ENCODE assay signal across 8 cellular contexts in the genomic region with DNA sequence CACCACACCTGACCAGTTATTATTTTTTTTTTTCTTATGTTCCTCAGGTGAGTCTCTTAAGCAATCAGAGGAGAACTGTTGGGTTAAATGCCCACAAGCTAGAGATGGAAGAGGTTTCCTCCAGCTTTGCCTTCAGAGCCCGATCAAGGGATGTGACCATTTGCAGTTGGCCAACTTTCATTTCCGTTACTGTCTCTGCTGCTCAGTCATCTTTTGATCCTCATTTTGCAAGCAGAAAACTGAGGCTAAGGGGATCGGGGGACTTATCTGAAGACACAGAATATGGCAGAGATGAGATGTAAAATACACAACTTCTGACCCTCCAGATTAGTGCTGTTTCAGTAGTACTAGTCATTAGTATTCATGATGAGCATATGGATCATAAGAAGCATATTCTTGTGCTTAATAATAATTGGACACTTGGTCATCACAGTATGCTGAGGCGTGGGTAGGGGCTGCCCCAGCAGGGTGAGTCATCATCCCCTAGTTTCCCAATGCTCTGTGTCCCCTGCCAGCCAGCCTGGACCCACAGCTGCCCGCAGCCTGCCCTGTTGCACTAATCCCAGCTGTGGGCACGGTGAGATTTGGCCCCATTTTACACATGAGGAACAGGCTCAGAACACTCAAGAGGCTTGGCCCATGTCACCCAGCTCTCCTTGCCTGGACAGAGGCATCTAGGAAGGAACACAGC.
DNase-seq lines count a peak whose midpoint lies in the region; ATAC-seq and TF ChIP-seq lines count a peak whose summit lies in the region.

No MANE protein-coding gene starts in this region.

- TF ChIP-seq POLR2A in upper lobe of left lung (IDR thresholded peaks at IDR 0.05), result no peak

- H3K27ac Mint-ChIP-seq in activated T-cell treated with anti-CD3 and anti-CD28 coated beads, Interleukin-2, amount 50 U/mL, for 72 hours, result no peak overlapping the region
- peak overlapping the region; percentile 54 for H3K27ac Mint-ChIP-seq in MCF 10A (ENCODE audit: low read depth, unreplicated experiment)

- no peaks in the 10 kb centered on the region for H3K9me3 ChIP-seq in upper lobe of left lung

- H3K4me1 ChIP-seq in upper lobe of left lung, result peaks cover 36 to 44% (median 38%) of the 10 kb centered on the region in 4 donors

- TF ChIP-seq EP300 in upper lobe of left lung (IDR thresholded peaks at IDR 0.05), result no peak

- intact Hi-C loops in MCF 10A (cut with micrococcal nuclease), result loop anchor here (1.0 kb wide), 1 partner anchor 16 kb away; no protein-coding TSS in a partner anchor

- H3K36me3 Mint-ChIP-seq in activated T-cell treated with anti-CD3 and anti-CD28 coated beads, Interleukin-2, amount 50 U/mL, for 72 hours (ENCODE audit: insufficient read depth in 2 of 2), result no peaks in the 10 kb centered on the region
- H3K36me3 Mint-ChIP-seq in activated T-cell treated with anti-CD3 and anti-CD28 coated beads, Interleukin-2, amount 50 U/mL, for 4 hours (ENCODE audit: insufficient read depth), result no peaks in the 10 kb centered on the region
- H3K36me3 Mint-ChIP-seq in MCF 10A (ENCODE audit: insufficient read depth, unreplicated experiment), result no peaks in the 10 kb centered on the region

- 42 to 57% methylated on average over 6 of the region's 6 CpGs for WGBS in upper lobe of left lung, 2 donors

- no peak overlapping the region for H3K4me3 Mint-ChIP-seq in activated T-cell treated with anti-CD3 and anti-CD28 coated beads, Interleukin-2, amount 50 U/mL, for 72 hours
- H3K4me3 Mint-ChIP-seq in activated T-cell treated with anti-CD3 and anti-CD28 coated beads, Interleukin-2, amount 50 U/mL, for 4 hours, result no peak overlapping the region
- H3K4me3 Mint-ChIP-seq in MCF 10A (ENCODE audit: unreplicated experiment), result peak overlapping the region; percentile 37

- peaks cover 10% of the 10 kb centered on the region for H3K4me1 Mint-ChIP-seq in activated T-cell treated with anti-CD3 and anti-CD28 coated beads, Interleukin-2, amount 50 U/mL, for 72 hours (ENCODE audit: low read depth)
- peaks cover 3% of the 10 kb centered on the region for H3K4me1 Mint-ChIP-seq in activated T-cell treated with anti-CD3 and anti-CD28 coated beads, Interleukin-2, amount 50 U/mL, for 4 hours (ENCODE audit: low read depth)
- H3K4me1 Mint-ChIP-seq in MCF 10A (ENCODE audit: insufficient read depth, unreplicated experiment), result peaks cover 53% of the 10 kb centered on the region

- BruUV-seq in MCF 10A (replicated peaks; lab: Mats Ljungman, UMichigan), result no TSS peak

- H3K27ac ChIP-seq in upper lobe of left lung, result peak overlapping the region; percentile 79 to 89 (median 87)

- TF ChIP-seq CTCF in MCF 10A (IDR thresholded peaks at IDR 0.05; ENCODE audit: unreplicated experiment) (no peak), upper lobe of left lung (IDR thresholded peaks at IDR 0.05) (no peak)

- no peak for DNase-seq in activated T-cell treated with anti-CD3 and anti-CD28 coated beads, Interleukin-2, amount 50 U/mL, for 72 hours
- no peak for DNase-seq in activated T-cell treated with anti-CD3 and anti-CD28 coated beads, Interleukin-2, amount 50 U/mL, for 4 hours
- DNase-seq in MCF 10A (ENCODE audit: unreplicated experiment) (peak; percentile 96), lung microvascular endothelial cell (ENCODE audit: low read depth in 2 of 2) (peak; percentile 53 to 64), upper lobe of left lung (peak; percentile 59 to 80), NCI-H345 treated with DMSO at 0.1 percent for 48 hours (lab: John Stamatoyannopoulos, UW; ENCODE audit: unreplicated experiment) (no peak), GM19240 (ENCODE audit: insufficient read length, low spot score) (no peak)

- no peaks in the 10 kb centered on the region for H3K9me3 Mint-ChIP-seq in activated T-cell treated with anti-CD3 and anti-CD28 coated beads, Interleukin-2, amount 50 U/mL, for 72 hours
- no peaks in the 10 kb centered on the region for H3K9me3 Mint-ChIP-seq in activated T-cell treated with anti-CD3 and anti-CD28 coated beads, Interleukin-2, amount 50 U/mL, for 4 hours
- no peaks in the 10 kb centered on the region for H3K9me3 Mint-ChIP-seq in MCF 10A (ENCODE audit: unreplicated experiment)

- CTCF ChIA-PET in MCF 10A (lab: Yijun Ruan, JAX), result interaction anchor here (1.4 to 1.6 kb wide), 3 partner anchors 8 to 262 kb away, joined by 3 to 5 read pairs (median 4); no protein-coding TSS in a partner anchor

- peaks cover 0 to 6% (median 0%) of the 10 kb centered on the region in 4 donors for H3K36me3 ChIP-seq in upper lobe of left lung

- ATAC-seq in activated T-cell treated with anti-CD3 and anti-CD28 coated beads, Interleukin-2, amount 50 U/mL, for 72 hours (replicated peaks in 1 of 2), result peak; percentile 36 to 61
- no peak for ATAC-seq in activated T-cell treated with anti-CD3 and anti-CD28 coated beads, Interleukin-2, amount 50 U/mL, for 4 hours
- peak in 1 of 2 donors; percentile 72 for ATAC-seq in upper lobe of left lung (ENCODE audit: low FRiP score in 2 of 2)
- ATAC-seq in GM21528 (IDR thresholded peaks at IDR 0.05; ENCODE audit: low FRiP score, unreplicated experiment), result no peak

- no peaks in the 10 kb centered on the region for H3K27me3 ChIP-seq in upper lobe of left lung

- no peaks in the 10 kb centered on the region for H3K27me3 Mint-ChIP-seq in activated T-cell treated with anti-CD3 and anti-CD28 coated beads, Interleukin-2, amount 50 U/mL, for 72 hours (ENCODE audit: low read depth)
- H3K27me3 Mint-ChIP-seq in activated T-cell treated with anti-CD3 and anti-CD28 coated beads, Interleukin-2, amount 50 U/mL, for 4 hours (ENCODE audit: low read depth), result no peaks in the 10 kb centered on the region
- H3K27me3 Mint-ChIP-seq in MCF 10A (ENCODE audit: insufficient read depth, unreplicated experiment), result no peaks in the 10 kb centered on the region

- POLR2A ChIA-PET in MCF 10A (lab: Yijun Ruan, JAX), result interaction anchor here (0.7 to 3.8 kb wide), 11 partner anchors 8 to 247 kb away, joined by 3 to 16 read pairs (median 6); no protein-coding TSS in a partner anchor

- peak overlapping the region in 2 of 4 donors; percentile 22 to 37 for H3K4me3 ChIP-seq in upper lobe of left lung

Comparison
In these comparisons a context has a peak if more than half of its experiments do, and no peak if none do; other contexts are left out.
1. ATAC-seq: peak in activated T-cell treated with anti-CD3 and anti-CD28 coated beads, Interleukin-2, amount 50 U/mL, for 72 hours (2 of 2); none in activated T-cell treated with anti-CD3 and anti-CD28 coated beads, Interleukin-2, amount 50 U/mL, for 4 hours (0 of 2) and GM21528 (single experiment).
2. DNase-seq: peak in MCF 10A (single experiment), lung microvascular endothelial cell (2 of 2) and upper lobe of left lung (2 of 2); none in activated T-cell treated with anti-CD3 and anti-CD28 coated beads, Interleukin-2, amount 50 U/mL, for 72 hours (0 of 2), activated T-cell treated with anti-CD3 and anti-CD28 coated beads, Interleukin-2, amount 50 U/mL, for 4 hours (single experiment), NCI-H345 treated with DMSO at 0.1 percent for 48 hours (single experiment) and GM19240 (single experiment).